Comparison of ENCODE assay signal across 22 cellular contexts in genomic region chr20:44626278-44626677, GRCh38. TPM values are rescaled to one million over a fixed set of nuclear protein-coding genes. Genes with fewer than 3 reads are reported as not detected.
DNase-seq lines count a peak whose midpoint lies in the region; ATAC-seq and TF ChIP-seq lines count a peak whose summit lies in the region.
"Had no signal": no experiment of that assay in that cellular context is flagged by ENCODE, and none has a peak within 500 bp of the region (broad histone marks: within the 10 kb centered on the region; RNA-seq: fewer than 3 reads in every experiment).

No MANE protein-coding gene starts in this region.

- H3K9me3 ChIP-seq in T-helper 17 cell (ENCODE audit: control insufficient read depth, low read length, poor library complexity, severe bottlenecking) = no peaks in the 10 kb centered on the region

- no peaks in the 10 kb centered on the region for H3K27me3 Mint-ChIP-seq in activated CD8-positive, alpha-beta T cell treated with anti-CD3 and anti-CD28 coated beads, Interleukin-2, amount 10 ng/mL, durations not matched to agents 7 days and 5 days (ENCODE audit: low read depth)
- H3K27me3 Mint-ChIP-seq in activated CD8-positive, alpha-beta T cell treated with anti-CD3 and anti-CD28 coated beads for 36 hours = no peaks in the 10 kb centered on the region
- no peaks in the 10 kb centered on the region for H3K27me3 Mint-ChIP-seq in T-helper 17 cell
- H3K27me3 Mint-ChIP-seq in natural killer cell (ENCODE audit: low read depth in 2 of 2) = no peaks in the 10 kb centered on the region
- H3K27me3 Mint-ChIP-seq in WTC11 (ENCODE audit: low read depth) = peaks cover 42% of the 10 kb centered on the region
- H3K27me3 Mint-ChIP-seq: CD4-positive, alpha-beta T cell had no signal

- no peak for TF ChIP-seq CTCF in activated CD8-positive, alpha-beta T cell treated with anti-CD3 and anti-CD28 coated beads for 36 hours (IDR thresholded peaks at IDR 0.05)
- TF ChIP-seq CTCF in natural killer cell (IDR thresholded peaks at IDR 0.05) = no peak
- TF ChIP-seq CTCF in WTC11 (IDR thresholded peaks at IDR 0.05) = no peak

- H3K9me3 Mint-ChIP-seq in activated CD8-positive, alpha-beta T cell treated with anti-CD3 and anti-CD28 coated beads, Interleukin-2, amount 10 ng/mL, durations not matched to agents 7 days and 5 days (ENCODE audit: insufficient read depth) = no peaks in the 10 kb centered on the region
- no peaks in the 10 kb centered on the region for H3K9me3 Mint-ChIP-seq in activated CD8-positive, alpha-beta T cell treated with anti-CD3 and anti-CD28 coated beads for 36 hours
- H3K9me3 Mint-ChIP-seq in natural killer cell (no peaks in the 10 kb centered on the region), WTC11 (no peaks in the 10 kb centered on the region)
- H3K9me3 Mint-ChIP-seq: CD4-positive, alpha-beta T cell had no signal

- no peak overlapping the region for H3K4me3 Mint-ChIP-seq in activated CD8-positive, alpha-beta T cell treated with anti-CD3 and anti-CD28 coated beads, Interleukin-2, amount 10 ng/mL, durations not matched to agents 7 days and 5 days
- no peak overlapping the region for H3K4me3 Mint-ChIP-seq in activated CD8-positive, alpha-beta T cell treated with anti-CD3 and anti-CD28 coated beads for 36 hours
- H3K4me3 Mint-ChIP-seq in T-helper 17 cell (no peak overlapping the region), natural killer cell (no peak overlapping the region), WTC11 (no peak overlapping the region)
- H3K4me3 Mint-ChIP-seq: CD4-positive, alpha-beta T cell had no signal

- H3K27ac Mint-ChIP-seq in activated CD8-positive, alpha-beta T cell treated with anti-CD3 and anti-CD28 coated beads, Interleukin-2, amount 10 ng/mL, durations not matched to agents 7 days and 5 days = peak overlapping the region; percentile 58
- H3K27ac Mint-ChIP-seq in activated CD8-positive, alpha-beta T cell treated with anti-CD3 and anti-CD28 coated beads for 36 hours = no peak overlapping the region
- H3K27ac Mint-ChIP-seq in T-helper 17 cell (peak overlapping the region; percentile 74), natural killer cell (peak overlapping the region; percentile 35 to 38), WTC11 (no peak overlapping the region)
- H3K27ac Mint-ChIP-seq: CD4-positive, alpha-beta T cell had no signal

- H3K4me1 Mint-ChIP-seq in activated CD8-positive, alpha-beta T cell treated with anti-CD3 and anti-CD28 coated beads, Interleukin-2, amount 10 ng/mL, durations not matched to agents 7 days and 5 days (ENCODE audit: low read depth) = peaks cover 6% of the 10 kb centered on the region
- no peaks in the 10 kb centered on the region for H3K4me1 Mint-ChIP-seq in activated CD8-positive, alpha-beta T cell treated with anti-CD3 and anti-CD28 coated beads for 36 hours (ENCODE audit: low read depth)
- peaks cover 11% of the 10 kb centered on the region for H3K4me1 Mint-ChIP-seq in T-helper 17 cell
- peaks cover 7 to 9% of the 10 kb centered on the region in 2 donors for H3K4me1 Mint-ChIP-seq in natural killer cell
- H3K4me1 Mint-ChIP-seq in WTC11 = peaks cover 9% of the 10 kb centered on the region

- CTCF ChIA-PET in activated CD8-positive, alpha-beta T cell treated with anti-CD3 and anti-CD28 coated beads, Interleukin-2, amount 10 ng/mL, durations not matched to agents 7 days and 5 days (lab: Charles Lee) = interaction anchor here (0.9 to 1.6 kb wide), 2 partner anchors 16 to 57 kb away, joined by 3 to 4 read pairs; no protein-coding TSS in a partner anchor
- CTCF ChIA-PET in activated CD8-positive, alpha-beta T cell treated with anti-CD3 and anti-CD28 coated beads for 36 hours (lab: Charles Lee) = no interaction called here
- CTCF ChIA-PET in WTC11 (lab: Charles Lee) = interaction anchor here (0.6 to 1.1 kb wide), 4 partner anchors 10 to 219 kb away, joined by 3 to 4 read pairs (median 4); no protein-coding TSS in a partner anchor

- peaks cover 68% of the 10 kb centered on the region for H3K36me3 Mint-ChIP-seq in activated CD8-positive, alpha-beta T cell treated with anti-CD3 and anti-CD28 coated beads, Interleukin-2, amount 10 ng/mL, durations not matched to agents 7 days and 5 days (ENCODE audit: low read depth)
- H3K36me3 Mint-ChIP-seq in activated CD8-positive, alpha-beta T cell treated with anti-CD3 and anti-CD28 coated beads for 36 hours (ENCODE audit: low read depth) = peaks cover 28% of the 10 kb centered on the region
- H3K36me3 Mint-ChIP-seq in T-helper 17 cell (ENCODE audit: low read depth) (peaks cover 13% of the 10 kb centered on the region), natural killer cell (no peaks in the 10 kb centered on the region), WTC11 (peaks cover 31% of the 10 kb centered on the region)

- ATAC-seq in activated CD8-positive, alpha-beta T cell treated with anti-CD3 and anti-CD28 coated beads, Interleukin-2, amount 10 ng/mL, durations not matched to agents 7 days and 5 days = no peak
- ATAC-seq in activated CD8-positive, alpha-beta T cell treated with anti-CD3 and anti-CD28 coated beads for 36 hours = no peak
- no peak for ATAC-seq in T-helper 17 cell
- ATAC-seq in natural killer cell = no peak
- no peak for ATAC-seq in WTC11
- no peak for ATAC-seq in stimulated activated naive CD8-positive, alpha-beta T cell treated with anti-CD3 and anti-CD28 coated beads, Interleukin-15, Interleukin-2, amounts not matched to agents 100 U/mL and 50 U/mL, for 24 hours
- ATAC-seq: GM12878 had no signal

- DNase-seq in activated CD8-positive, alpha-beta T cell treated with anti-CD3 and anti-CD28 coated beads, Interleukin-2, amount 10 ng/mL, durations not matched to agents 7 days and 5 days = no peak
- no peak for DNase-seq in activated CD8-positive, alpha-beta T cell treated with anti-CD3 and anti-CD28 coated beads for 36 hours
- no peak for DNase-seq in T-helper 17 cell
- DNase-seq in natural killer cell = no peak
- DNase-seq in WTC11 (ENCODE audit: low spot score) = no peak
- DNase-seq in putamen (ENCODE audit: low spot score) = no peak
- DNase-seq in stimulated activated naive CD8-positive, alpha-beta T cell treated with anti-CD3 and anti-CD28 coated beads, Interleukin-15, Interleukin-2, amounts not matched to agents 100 U/mL and 50 U/mL, for 24 hours = no peak
- DNase-seq: CD4-positive, alpha-beta T cell; DMS53; GDM1; GOT3; HCEC 1CT; IMR-90; KG1; MG63; NCI-H1105 treated with DMSO at 0.1 percent for 48 hours; NCI-H2029; NCI-H446 treated with DMSO at 0.1 percent for 48 hours; NCI-H526; PC-9; SHP77 treated with DMSO at 0.1 percent for 48 hours had no signal

- intact Hi-C loops in activated CD8-positive, alpha-beta T cell treated with anti-CD3 and anti-CD28 coated beads for 36 hours (cut with micrococcal nuclease) = no loop called here
- intact Hi-C loops in natural killer cell (cut with micrococcal nuclease) = no loop called here

- POLR2A ChIA-PET in activated CD8-positive, alpha-beta T cell treated with anti-CD3 and anti-CD28 coated beads, Interleukin-2, amount 10 ng/mL, durations not matched to agents 7 days and 5 days (lab: Charles Lee) = no interaction called here
- POLR2A ChIA-PET in activated CD8-positive, alpha-beta T cell treated with anti-CD3 and anti-CD28 coated beads for 36 hours (lab: Charles Lee) = no interaction called here
- POLR2A ChIA-PET in WTC11 (lab: Charles Lee) = interaction anchor here (0.7 kb wide), 1 partner anchor 498 kb away, joined by 3 read pairs; the partner anchor contains the start of gene WFDC12

TF ChIP-seq in WTC11, 78 proteins besides CTCF, POLR2A, EP300 and RAD21 (continues in another document):
- TF ChIP-seq ERG (CRISPR knock-in tag; IDR thresholded peaks at IDR 0.05) = no peak
- no peak for TF ChIP-seq ZNF232 (CRISPR knock-in tag; IDR thresholded peaks at IDR 0.05)

RNA-seq across cellular contexts. Expression of gene ADA, which starts 25.2 kb away (rescaled TPM):
- 100 to 1,000 TPM; 110 to 112 TPM for total RNA-seq in activated CD8-positive, alpha-beta T cell treated with anti-CD3 and anti-CD28 coated beads, Interleukin-2, amount 10 ng/mL, durations not matched to agents 7 days and 5 days
- 10 to 100 TPM; 32.8 to 36.7 TPM for total RNA-seq in activated CD8-positive, alpha-beta T cell treated with anti-CD3 and anti-CD28 coated beads for 36 hours
- 10 to 100 TPM; 36.0 to 36.1 TPM for total RNA-seq in T-helper 17 cell
- total RNA-seq in natural killer cell = 10 to 100 TPM; 71.7 to 94.2 (median 73.9) TPM
- total RNA-seq in WTC11 (2021) = 19.7 to 29.2 TPM (median 25.3 TPM) in 3 replicates

RNA-seq across cellular contexts. Expression of gene PKIG, which starts 43.9 kb away (rescaled TPM):
- 1 to 10 TPM; 2.1 to 2.2 TPM for total RNA-seq in activated CD8-positive, alpha-beta T cell treated with anti-CD3 and anti-CD28 coated beads, Interleukin-2, amount 10 ng/mL, durations not matched to agents 7 days and 5 days
- 1 to 10 TPM; 4.8 TPM for total RNA-seq in activated CD8-positive, alpha-beta T cell treated with anti-CD3 and anti-CD28 coated beads for 36 hours
- total RNA-seq in T-helper 17 cell (1 to 10 TPM; 2.2 to 4.5 TPM), natural killer cell (1 to 10 TPM in 2 of 3 donors, under 1 TPM in 1; 0.82 to 1.5 (median 1.5) TPM), WTC11 (2021) (22.7 to 28.1 TPM (median 24.4 TPM) in 3 replicates)

Comparison
In these comparisons a context has a peak if more than half of its experiments do, and no peak if none do; other contexts are left out.
1. H3K27ac Mint-ChIP-seq: peak in activated CD8-positive, alpha-beta T cell treated with anti-CD3 and anti-CD28 coated beads, Interleukin-2, amount 10 ng/mL, durations not matched to agents 7 days and 5 days (single experiment), T-helper 17 cell (single experiment) and natural killer cell (2 of 2); none in activated CD8-positive, alpha-beta T cell treated with anti-CD3 and anti-CD28 coated beads for 36 hours (single experiment) and WTC11 (single experiment).